18 cellular contexts compared by ENCODE assay signal in the genomic region with DNA sequence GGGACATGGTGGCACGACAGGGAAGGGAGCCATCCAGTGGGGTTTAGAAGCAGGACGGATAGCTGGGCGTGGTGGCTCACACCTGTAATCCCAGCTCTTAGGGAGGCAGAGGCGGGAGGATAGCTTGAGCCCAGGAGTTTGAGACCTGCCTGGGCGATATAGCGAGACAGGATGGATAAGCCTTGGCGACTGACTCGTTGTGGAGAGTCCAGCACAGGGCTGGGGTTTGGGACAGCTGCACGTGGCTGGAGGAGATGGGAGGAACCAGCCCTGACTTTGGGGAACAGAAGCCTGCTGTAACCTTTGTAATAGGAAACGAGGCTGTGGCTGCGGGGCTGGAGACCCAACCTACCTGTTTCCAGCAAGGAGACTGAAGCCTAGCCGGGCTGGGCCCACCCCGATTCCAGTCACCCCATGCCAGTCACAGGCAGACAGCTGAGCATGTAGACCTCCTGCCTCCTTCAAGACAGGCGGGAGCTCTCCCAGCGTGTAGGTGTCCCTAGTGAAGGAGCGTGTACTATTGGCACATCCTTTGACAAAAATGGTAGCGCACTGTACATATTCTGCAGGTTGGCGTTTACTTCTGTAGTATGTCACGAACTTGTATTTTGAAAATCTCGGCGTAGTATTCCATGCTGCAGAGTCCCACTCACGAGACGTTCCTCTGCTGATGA.
"Had no signal": no experiment of that assay in that cellular context is flagged by ENCODE, and none has a peak within 500 bp of the region (broad histone marks: within the 10 kb centered on the region; RNA-seq: fewer than 3 reads in every experiment).

No MANE protein-coding gene starts in this region.

- H3K27ac Mint-ChIP-seq: activated naive CD4-positive, alpha-beta T cell treated with anti-CD3 and anti-CD28 coated beads for 36 hours; T-helper 17 cell had no signal

- H3K9me3 Mint-ChIP-seq: activated naive CD4-positive, alpha-beta T cell treated with anti-CD3 and anti-CD28 coated beads for 36 hours; central memory CD8-positive, alpha-beta T cell had no signal

- DNase-seq: activated CD4-positive, alpha-beta T cell treated with anti-CD3 and anti-CD28 coated beads for 1 hour; activated naive CD4-positive, alpha-beta T cell treated with anti-CD3 and anti-CD28 coated beads for 36 hours; aorta; brain microvascular endothelial cell; colonic mucosa; erythroblast; foreskin melanocyte; heart left ventricle; left lung; mammary epithelial cell; midbrain; retina; spleen; stimulated activated naive CD4-positive, alpha-beta T cell treated with Interleukin-2 at 50 U/mL for 16 hours; T-helper 17 cell; tibial artery; WERI-Rb-1 had no signal

- H3K4me3 Mint-ChIP-seq: activated naive CD4-positive, alpha-beta T cell treated with anti-CD3 and anti-CD28 coated beads for 36 hours; central memory CD8-positive, alpha-beta T cell; T-helper 17 cell had no signal

- H3K27me3 Mint-ChIP-seq: central memory CD8-positive, alpha-beta T cell; T-helper 17 cell had no signal

- ATAC-seq: heart left ventricle, left lung, T-helper 17 cell had no signal
